In the genomic region with DNA sequence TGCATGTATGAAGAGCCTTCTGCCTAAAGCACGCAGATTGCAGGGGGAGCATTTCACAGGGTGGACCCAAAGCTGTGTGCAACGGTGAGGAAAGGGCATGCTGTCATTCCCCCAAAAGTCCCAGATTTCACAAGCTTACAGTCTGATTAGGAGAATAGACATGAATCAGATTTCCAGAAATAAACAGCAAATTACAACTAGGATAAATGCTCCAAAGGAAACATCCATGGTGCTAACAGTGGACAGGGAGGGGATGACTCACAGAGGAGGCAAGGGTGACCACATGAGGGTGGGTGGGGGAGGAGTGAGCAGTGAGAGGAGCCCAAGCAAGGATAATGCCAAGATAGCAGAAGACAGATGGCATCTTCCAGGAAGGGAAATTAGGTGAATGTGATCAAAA, we compare ENCODE assay signal across 14 cellular contexts.
DNase-seq lines count a peak whose midpoint lies in the region; ATAC-seq and TF ChIP-seq lines count a peak whose summit lies in the region.
"Had no signal": no experiment of that assay in that cellular context is flagged by ENCODE, and none has a peak within 500 bp of the region (broad histone marks: within the 10 kb centered on the region; RNA-seq: fewer than 3 reads in every experiment).

No MANE protein-coding gene starts in this region.

- no peaks in the 10 kb centered on the region for H3K79me2 ChIP-seq in mammary epithelial cell (ENCODE audit: insufficient read depth, low read length)

- H3K23ac ChIP-seq in IMR-90 (ENCODE audit: low read depth, low read length), result 0 out of 2 replicates have a peak overlapping the region, but pooled peaks have one; percentile 10

- no peak overlapping the region for H3K56ac ChIP-seq in IMR-90 (ENCODE audit: extremely low read depth, insufficient read depth, low read length)

- no peak overlapping the region for H4K5ac ChIP-seq in IMR-90 (ENCODE audit: low read depth, low read length)

- peak overlapping the region; percentile 86 for H2BK120ac ChIP-seq in IMR-90 (ENCODE audit: low read depth, low read length)

- H3K9me1 ChIP-seq in IMR-90 (ENCODE audit: insufficient read depth, low read length), result peaks cover 13% of the 10 kb centered on the region; the same call in 1 of the 2 replicates

- H3K36me3 ChIP-seq in IMR-90 (ENCODE audit: control insufficient read depth, insufficient read depth, low read length) (no peaks in the 10 kb centered on the region), mammary epithelial cell (ENCODE audit: insufficient read depth, low read length) (no peaks in the 10 kb centered on the region)
- H3K36me3 ChIP-seq: ovary had no signal

- DNase-seq in AG09319 (ENCODE audit: extremely low read depth, low read depth) (peak; percentile 72), IMR-90 (peak; percentile 96), mammary epithelial cell (peak; percentile 43), kidney glomerular epithelial cell (lab: John Stamatoyannopoulos, UW) (peak; percentile 75), NCI-H128 (lab: John Stamatoyannopoulos, UW; ENCODE audit: unreplicated experiment) (no peak)
- DNase-seq in activated CD4-positive, CD25-positive, alpha-beta regulatory T cell (lab: John Stamatoyannopoulos, UW), result no peak
- DNase-seq in activated CD8-positive, alpha-beta memory T cell treated with anti-CD3 and anti-CD28 coated beads, Interleukin-2, amount 50 U/mL, for 4 hours, result no peak
- DNase-seq: activated gamma-delta T cell; CD4-positive, CD25-positive, alpha-beta regulatory T cell; NCI-H1436; ovary had no signal

- H3K18ac ChIP-seq in IMR-90 (ENCODE audit: low read depth, low read length), result peak overlapping the region; percentile 88; the same call in 1 of the 2 replicates

- no peak for TF ChIP-seq POLR2A in IMR-90 (IDR thresholded peaks at IDR 0.05; ENCODE audit: low read depth, low read length)

- TF ChIP-seq RAD21 in IMR-90 (IDR thresholded peaks at IDR 0.05; ENCODE audit: low read length), result no peak; the same call in 1 of the 2 replicates

- in situ Hi-C loops in IMR-90 (cut with MboI; ENCODE audit: low sequenced_read_pairs) (no loop called here), mammary epithelial cell (cut with MboI; ENCODE audit: low sequenced_read_pairs in 2 of 2) (no loop called here)

- peak overlapping the region; percentile 5; the same call in 1 of the 2 replicates for H3K9ac ChIP-seq in IMR-90 (ENCODE audit: low read depth, low read length)
- no peak overlapping the region for H3K9ac ChIP-seq in mammary epithelial cell (ENCODE audit: insufficient read depth, low read length)

- H2BK5ac ChIP-seq in IMR-90 (ENCODE audit: low read depth, low read length, poor library complexity, severe bottlenecking), result peak overlapping the region; percentile 8

- H2AFZ ChIP-seq in IMR-90 (replicated peaks; ENCODE audit: low read length, poor library complexity), result no peak overlapping the region
- H2AFZ ChIP-seq in mammary epithelial cell (ENCODE audit: low read depth, low read length), result no peak overlapping the region

- H4K8ac ChIP-seq in IMR-90 (ENCODE audit: low read depth in 2 of 2, low read length in 2 of 2), result peak overlapping the region in 1 of 2 experiments; percentile 56; a peak in 1 of 4 replicates

- H3K4me2 ChIP-seq in IMR-90 (ENCODE audit: low read depth, low read length), result peak overlapping the region; percentile 37
- no peak overlapping the region for H3K4me2 ChIP-seq in mammary epithelial cell (ENCODE audit: insufficient read depth, low read depth, low read length)

- H3K4me1 ChIP-seq in IMR-90 (ENCODE audit: control insufficient read depth, insufficient read depth, low read length) (peaks cover 15% of the 10 kb centered on the region), mammary epithelial cell (ENCODE audit: insufficient read depth, low read length) (no peaks in the 10 kb centered on the region)

- no peak for TF ChIP-seq CTCF in AG09319 (IDR thresholded peaks at IDR 0.05; ENCODE audit: low read depth, low read length)
- TF ChIP-seq CTCF in IMR-90 (conservative IDR thresholded peaks at IDR 0.05; ENCODE audit: low read depth, low read length), result no peak
- TF ChIP-seq CTCF in mammary epithelial cell (conservative IDR thresholded peaks at IDR 0.05 in 1 of 2, IDR thresholded peaks at IDR 0.05 in 1 of 2; ENCODE audit: extremely low read depth in 1 of 2, insufficient read depth in 1 of 2, low read depth in 1 of 2, low read length in 2 of 2), result no peak

- H3K27me3 ChIP-seq in IMR-90 (ENCODE audit: control insufficient read depth, insufficient read depth, low read length), result no peaks in the 10 kb centered on the region
- peaks cover 2% of the 10 kb centered on the region for H3K27me3 ChIP-seq in mammary epithelial cell (ENCODE audit: insufficient read depth, low read length)
- H3K27me3 ChIP-seq: ovary had no signal

- H2AK5ac ChIP-seq in IMR-90 (ENCODE audit: low read depth, low read length), result no peak overlapping the region

- POLR2A ChIA-PET in IMR-90 (lab: Charles Lee; ENCODE audit: unreplicated experiment), result no interaction called here

- H3K79me1 ChIP-seq in IMR-90 (ENCODE audit: low read depth in 1 of 2, low read length in 2 of 2), result no peaks in the 10 kb centered on the region

- intact Hi-C loops in IMR-90 (cut with micrococcal nuclease) (no loop called here), mammary epithelial cell (cut with micrococcal nuclease) (no loop called here)

- dilution Hi-C loops in IMR-90 (cut with HindIII; ENCODE audit: low sequenced_read_pairs, unreplicated experiment) (no loop called here), mammary epithelial cell (cut with HindIII; ENCODE audit: low sequenced_read_pairs) (no loop called here)

- CTCF ChIA-PET in IMR-90 (lab: Yijun Ruan, JAX) (no interaction called here), mammary epithelial cell (lab: Charles Lee; ENCODE audit: low non-redundant PET) (no interaction called here)

- peak overlapping the region; percentile 75; the same call in 1 of the 2 replicates for H3K4ac ChIP-seq in IMR-90 (ENCODE audit: low read depth, low read length)

- WGBS in IMR-90 (ENCODE audit: extremely low coverage in 2 of 2, insufficient read length in 1 of 2), 2 experiments, result no CpG with 5 or more reads among the region's 2 CpGs
- WGBS in mammary epithelial cell (ENCODE audit: low coverage, missing lambda C conversion rate), result 70% methylated on average over 2 of the region's 2 CpGs

- no TSS peak for BruUV-seq in IMR-90 (replicated peaks; lab: Mats Ljungman, UMichigan)
- BruUV-seq in mammary epithelial cell (replicated peaks; lab: Mats Ljungman, UMichigan), result no TSS peak

- no peak overlapping the region for H2AK9ac ChIP-seq in IMR-90 (replicated peaks; ENCODE audit: low read depth, low read length, poor library complexity)

- H2BK20ac ChIP-seq in IMR-90 (ENCODE audit: low read depth, low read length), result peak overlapping the region; percentile 76; the same call in 1 of the 2 replicates

- peak overlapping the region; percentile 70; the same call in 1 of the 2 replicates for H3K14ac ChIP-seq in IMR-90 (replicated peaks; ENCODE audit: low read depth, low read length)

- H4K20me1 ChIP-seq in IMR-90 (ENCODE audit: insufficient read depth, low read length), result no peaks in the 10 kb centered on the region
- H4K20me1 ChIP-seq in mammary epithelial cell (ENCODE audit: insufficient read depth, low read length), result no peaks in the 10 kb centered on the region

- no peaks in the 10 kb centered on the region for H3K9me3 ChIP-seq in IMR-90 (ENCODE audit: control insufficient read depth, insufficient read depth, low read length)
- no peaks in the 10 kb centered on the region for H3K9me3 ChIP-seq in mammary epithelial cell (replicated peaks; ENCODE audit: insufficient read depth, low read length)
- H3K9me3 ChIP-seq: ovary had no signal

- H2BK15ac ChIP-seq in IMR-90 (ENCODE audit: low read depth, low read length), result peak overlapping the region; percentile 57; the same call in 1 of the 3 replicates

- H3K4me3 ChIP-seq in IMR-90 (ENCODE audit: insufficient read depth, low read depth, low read length), result no peak overlapping the region
- no peak overlapping the region for H3K4me3 ChIP-seq in mammary epithelial cell (replicated peaks in 1 of 3; ENCODE audit: insufficient read depth in 1 of 3, low read depth in 2 of 3, low read length in 3 of 3)
- H3K4me3 ChIP-seq: lung, ovary had no signal

- ATAC-seq in IMR-90 (ENCODE audit: low read depth) (peak; percentile 100), HG03378 (IDR thresholded peaks at IDR 0.05; ENCODE audit: unreplicated experiment) (no peak)
- ATAC-seq: HepG2 had no signal

- H3K27ac ChIP-seq in IMR-90 (ENCODE audit: insufficient read depth, low read length) (peak overlapping the region; percentile 44), mammary epithelial cell (ENCODE audit: insufficient read depth, low read depth, low read length) (no peak overlapping the region)
- H3K27ac ChIP-seq: ovary had no signal

- peak overlapping the region; percentile 70 for H4K91ac ChIP-seq in IMR-90 (ENCODE audit: insufficient read depth, low read depth, low read length)

TF ChIP-seq in IMR-90, 13 proteins besides CTCF, POLR2A, EP300 and RAD21 (continues in another document):
- TF ChIP-seq CEBPB (IDR thresholded peaks at IDR 0.05; ENCODE audit: low read depth, low read length) (peak; percentile 96), RCOR1 (IDR thresholded peaks at IDR 0.05; ENCODE audit: insufficient replicate concordance, low read length) (no peak), MAZ (IDR thresholded peaks at IDR 0.05; ENCODE audit: borderline replicate concordance, low read depth, low read length) (peak; percentile 81), MXI1 (IDR thresholded peaks at IDR 0.05; ENCODE audit: borderline replicate concordance, low read depth, low read length) (no peak), SMC3 (IDR thresholded peaks at IDR 0.05; ENCODE audit: low read depth, low read length) (peak; percentile 23; the same call in 1 of the 2 replicates), BHLHE40 (IDR thresholded peaks at IDR 0.05; ENCODE audit: low read depth, low read length) (peak; percentile 54; the same call in 1 of the 2 replicates), RFX5 (IDR thresholded peaks at IDR 0.05; ENCODE audit: low read depth, low read length) (no peak), NFE2L2 (IDR thresholded peaks at IDR 0.05; ENCODE audit: low read depth, low read length) (0 out of 2 replicates have a peak, but pooled peaks have one; percentile 8), MAFK (IDR thresholded peaks at IDR 0.05; ENCODE audit: low read depth, low read length) (no peak)
- TF ChIP-seq, protein P1, sequence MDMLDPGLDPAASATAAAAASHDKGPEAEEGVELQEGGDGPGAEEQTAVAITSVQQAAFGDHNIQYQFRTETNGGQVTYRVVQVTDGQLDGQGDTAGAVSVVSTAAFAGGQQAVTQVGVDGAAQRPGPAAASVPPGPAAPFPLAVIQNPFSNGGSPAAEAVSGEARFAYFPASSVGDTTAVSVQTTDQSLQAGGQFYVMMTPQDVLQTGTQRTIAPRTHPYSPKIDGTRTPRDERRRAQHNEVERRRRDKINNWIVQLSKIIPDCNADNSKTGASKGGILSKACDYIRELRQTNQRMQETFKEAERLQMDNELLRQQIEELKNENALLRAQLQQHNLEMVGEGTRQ (IDR thresholded peaks at IDR 0.05; ENCODE audit: low read depth, low read length), result peak; percentile 71

Comparison
In these comparisons a context has a peak if more than half of its experiments do, and no peak if none do; other contexts are left out.
1. DNase-seq: peak in AG09319 (single experiment), IMR-90 (single experiment), mammary epithelial cell (single experiment) and kidney glomerular epithelial cell (single experiment); none in activated CD4-positive, CD25-positive, alpha-beta regulatory T cell (0 of 4), activated CD8-positive, alpha-beta memory T cell treated with anti-CD3 and anti-CD28 coated beads, Interleukin-2, amount 50 U/mL, for 4 hours (single experiment) and NCI-H128 (single experiment).